Comparison of ENCODE assay signal across 1 cellular context in the genomic region with DNA sequence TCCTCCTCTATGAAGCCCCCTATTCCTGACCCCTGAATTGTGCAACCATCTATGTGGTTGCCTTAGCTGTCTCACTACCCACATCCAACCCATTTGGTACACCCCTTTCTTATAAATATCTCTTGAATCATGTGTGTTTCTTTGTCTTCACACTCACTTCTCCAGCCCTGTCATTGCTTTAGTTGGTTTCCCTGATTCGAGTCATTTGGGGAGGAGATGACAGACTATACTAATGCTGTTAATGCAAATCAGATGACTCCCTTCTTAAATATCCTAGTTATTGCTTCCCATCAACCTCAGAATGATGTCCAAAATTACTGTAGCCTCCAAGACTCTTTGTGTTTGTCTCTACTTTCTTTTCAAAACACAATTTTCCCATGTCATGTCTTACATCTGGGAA.
TF ChIP-seq lines count a peak whose summit lies in the region.

No MANE protein-coding gene starts in this region.

TF ChIP-seq in GM23338, 12 proteins besides CTCF, POLR2A, EP300 and RAD21:
- TF ChIP-seq POLR2AphosphoS5 (IDR thresholded peaks at IDR 0.05; ENCODE audit: low read depth): no peak
